1 cellular context compared by ENCODE assay signal in genomic region chr4:168794092-168794707, GRCh38.
TF ChIP-seq lines count a peak whose summit lies in the region.

No MANE protein-coding gene starts in this region.

TF ChIP-seq in WTC11, 78 proteins besides CTCF, POLR2A, EP300 and RAD21 (continued from another document):
- 0 out of 2 replicates have a peak, but pooled peaks have one; percentile 0 for TF ChIP-seq USF1 (CRISPR knock-in tag; IDR thresholded peaks at IDR 0.05)
